Comparison of ENCODE assay signal across 8 cellular contexts in genomic region chr9:34675048-34675714, GRCh38. TPM values are rescaled to one million over a fixed set of nuclear protein-coding genes. Genes with fewer than 3 reads are reported as not detected.
DNase-seq lines count a peak whose midpoint lies in the region; ATAC-seq, FAIRE-seq and TF ChIP-seq lines count a peak whose summit lies in the region.

No MANE protein-coding gene starts in this region.

- no peak overlapping the region for H3K27ac ChIP-seq in DOHH2 (ENCODE audit: low read depth, low read length)
- H3K27ac ChIP-seq in cardiac muscle cell: no peak overlapping the region
- H3K27ac ChIP-seq in small intestine (ENCODE audit: low read depth in 1 of 2, low read length in 1 of 2): no peak overlapping the region

- no peaks in the 10 kb centered on the region for H3K4me1 ChIP-seq in DOHH2 (ENCODE audit: control insufficient read depth, low read length)
- no peaks in the 10 kb centered on the region for H3K4me1 ChIP-seq in cardiac muscle cell (ENCODE audit: low read depth)
- H3K4me1 ChIP-seq in small intestine (ENCODE audit: control insufficient read depth in 2 of 2, insufficient read depth in 1 of 2, low read depth in 1 of 2, low read length in 1 of 2): no peaks in the 10 kb centered on the region

- FAIRE-seq in small intestine (lab: Jason Lieb, UNC): no peak

- peak; percentile 97 for TF ChIP-seq CTCF in DOHH2 (IDR thresholded peaks at IDR 0.05; ENCODE audit: low read depth, low read length, poor library complexity, severe bottlenecking)
- TF ChIP-seq CTCF in cardiac muscle cell (IDR thresholded peaks at IDR 0.05; ENCODE audit: low read depth, low read length): peak; percentile 85

- no peaks in the 10 kb centered on the region for H3K9me2 ChIP-seq in DOHH2 (replicated peaks; ENCODE audit: control insufficient read depth, low read length)

- H3K4me3 ChIP-seq in DOHH2 (ENCODE audit: low read length) (no peak overlapping the region), cardiac muscle cell (no peak overlapping the region), small intestine (ENCODE audit: low read depth in 1 of 2, low read length in 2 of 2) (no peak overlapping the region)
- no peak overlapping the region for H3K4me3 ChIP-seq in Jurkat, Clone E6-1 (ENCODE audit: low read length)

- no peaks in the 10 kb centered on the region for H4K20me1 ChIP-seq in DOHH2 (ENCODE audit: control insufficient read depth, insufficient read depth, low read depth, low read length)

- ATAC-seq in GM19452 (IDR thresholded peaks at IDR 0.05; ENCODE audit: unreplicated experiment) (no peak), GM18520 (IDR thresholded peaks at IDR 0.05; ENCODE audit: unreplicated experiment) (no peak)

- no peaks in the 10 kb centered on the region for H3K9me3 ChIP-seq in DOHH2 (ENCODE audit: control insufficient read depth, insufficient read depth, low read length)
- H3K9me3 ChIP-seq in cardiac muscle cell (ENCODE audit: low read depth): no peaks in the 10 kb centered on the region
- no peaks in the 10 kb centered on the region for H3K9me3 ChIP-seq in small intestine (ENCODE audit: control insufficient read depth, low read depth)

- no peaks in the 10 kb centered on the region for H3K79me2 ChIP-seq in DOHH2 (ENCODE audit: control insufficient read depth, low read length)

- whole genome bisulfite sequencing in small intestine, 3 donors: 25 to 31% (median 30%) methylated on average over 10 of the region's 10 CpGs

- no peak overlapping the region for H3K4me2 ChIP-seq in DOHH2 (ENCODE audit: low read length)

- H3K36me3 ChIP-seq in DOHH2 (ENCODE audit: control insufficient read depth, low read length) (no peaks in the 10 kb centered on the region), cardiac muscle cell (no peaks in the 10 kb centered on the region), small intestine (ENCODE audit: control insufficient read depth in 2 of 2, insufficient read depth in 2 of 2, low read length in 2 of 2) (no peaks in the 10 kb centered on the region)

- DNase-seq in Jurkat, Clone E6-1 (ENCODE audit: low read depth, low spot score): peak; percentile 69
- DNase-seq in RPMI7951 (ENCODE audit: low read depth) (peak; percentile 46), cardiac muscle cell (ENCODE audit: low read depth in 1 of 2, low spot score in 1 of 2) (peak; percentile 85 to 92), small intestine (peak; percentile 74)
- peak; percentile 56 for DNase-seq in activated naive CD4-positive, alpha-beta T cell treated with Interleukin-2 at 50 U/mL for 16 hours

- no peaks in the 10 kb centered on the region for H3F3A ChIP-seq in DOHH2 (ENCODE audit: control insufficient read depth, insufficient read depth)

- no peaks in the 10 kb centered on the region for H3K27me3 ChIP-seq in DOHH2 (ENCODE audit: control insufficient read depth, low read length)
- no peaks in the 10 kb centered on the region for H3K27me3 ChIP-seq in cardiac muscle cell
- H3K27me3 ChIP-seq in small intestine (ENCODE audit: control insufficient read depth in 2 of 2, insufficient read depth in 2 of 2, low read length in 2 of 2): no peaks in the 10 kb centered on the region

RNA-seq across cellular contexts. Expression of gene CCL27, which starts 12.7 kb away (rescaled TPM):
- polyA plus RNA-seq in Jurkat, Clone E6-1 (2012; ENCODE audit: insufficient read depth, insufficient read length): not detected
- not detected in 2 replicates for total RNA-seq in RPMI7951 (2014; rRNA removed; shearing (Covaris generic))
- total RNA-seq in cardiac muscle cell: 0.77 and 2.0 TPM in 2 replicates
- 1.1 and 1.3 TPM in 2 replicates for polyA plus RNA-seq in cardiac muscle cell
- polyA plus RNA-seq in small intestine: under 1 TPM in 2 of 3 donors, not detected in 1; 0.09 to 0.89 TPM

RNA-seq across cellular contexts. Expression of gene CCL19, which starts 15.9 kb away (rescaled TPM):
- not detected for polyA plus RNA-seq in Jurkat, Clone E6-1 (2012; ENCODE audit: insufficient read depth, insufficient read length)
- not detected in 2 replicates for total RNA-seq in RPMI7951 (2014; rRNA removed; shearing (Covaris generic))
- total RNA-seq in cardiac muscle cell: not detected in 2 replicates
- polyA plus RNA-seq in cardiac muscle cell (not detected in 2 replicates), small intestine (1 to 10 TPM in 1 of 3 donors, not detected in 2; 5.5 TPM)

RNA-seq across cellular contexts. Expression of gene IL11RA, which starts 23.2 kb away (rescaled TPM):
- polyA plus RNA-seq in Jurkat, Clone E6-1 (2012; ENCODE audit: insufficient read depth, insufficient read length): 21.0 TPM
- 0.59 and 0.72 TPM in 2 replicates for total RNA-seq in RPMI7951 (2014; rRNA removed; shearing (Covaris generic))
- total RNA-seq in cardiac muscle cell: 64.6 and 98.7 TPM in 2 replicates
- 88.2 and 120 TPM in 2 replicates for polyA plus RNA-seq in cardiac muscle cell
- 10 to 100 TPM; 10.3 to 30.6 (median 20.0) TPM for polyA plus RNA-seq in small intestine

RNA-seq across cellular contexts. Expression of gene GALT, which starts 28.7 kb away (rescaled TPM):
- polyA plus RNA-seq in Jurkat, Clone E6-1 (2012; ENCODE audit: insufficient read depth, insufficient read length): 41.6 TPM
- 12.6 and 16.7 TPM in 2 replicates for total RNA-seq in RPMI7951 (2014; rRNA removed; shearing (Covaris generic))
- 82.2 and 121 TPM in 2 replicates for total RNA-seq in cardiac muscle cell
- 148 and 174 TPM in 2 replicates for polyA plus RNA-seq in cardiac muscle cell
- 100 to 1,000 TPM in 1 of 3 donors, 10 to 100 TPM in 2; 37.4 to 106 (median 61.6) TPM for polyA plus RNA-seq in small intestine

RNA-seq across cellular contexts. Expression of gene CCL21, which starts 34.8 kb away (rescaled TPM):
- not detected for polyA plus RNA-seq in Jurkat, Clone E6-1 (2012; ENCODE audit: insufficient read depth, insufficient read length)
- not detected in 2 replicates for total RNA-seq in RPMI7951 (2014; rRNA removed; shearing (Covaris generic))
- total RNA-seq in cardiac muscle cell: 3.6 and 8.2 TPM in 2 replicates
- polyA plus RNA-seq in cardiac muscle cell: 2.2 and 8.0 TPM in 2 replicates
- polyA plus RNA-seq in small intestine: 100 to 1,000 TPM in 1 of 3 donors, 10 to 100 TPM in 1, 1 to 10 TPM in 1; 2.2 to 286 (median 24.6) TPM

Comparison
In these comparisons a context has a peak if more than half of its experiments do, and no peak if none do; other contexts are left out.
1. RNA of gene IL11RA, which starts 23.2 kb away (total RNA-seq): 64.6 to 98.7 TPM in cardiac muscle cell; 0.59 to 0.72 TPM in RPMI7951; every median in the first group is over 10 times any median in the second.
2. Peak in every context shown above with its lines, with median percentiles within 50 percentile points of each other: DNase-seq.